In the genomic region with DNA sequence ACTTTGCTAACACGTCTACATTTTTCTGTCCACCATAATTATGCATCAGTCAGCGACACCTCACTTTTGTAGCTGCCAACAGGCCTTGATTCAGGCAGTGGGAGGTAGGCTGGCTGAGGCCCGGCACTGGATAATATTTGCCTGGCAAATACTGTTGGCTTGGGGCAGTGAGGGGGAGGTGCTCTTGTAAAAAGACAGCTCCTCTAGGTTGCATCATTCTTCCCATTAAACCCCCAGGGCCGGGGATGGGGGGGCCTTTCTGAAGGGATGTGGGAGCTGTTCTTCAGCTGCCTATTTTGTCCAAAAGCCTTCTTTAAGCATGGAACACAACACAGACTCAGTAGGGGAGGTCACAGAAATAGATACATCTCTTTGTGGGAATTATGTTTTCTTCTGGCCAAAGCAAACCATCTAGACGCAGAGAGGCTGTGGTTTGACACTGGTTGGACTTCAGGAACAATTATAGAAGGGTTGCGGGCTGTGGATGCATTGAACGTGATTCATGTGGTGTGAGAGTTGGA, we compare ENCODE assay signal across 1 cellular context.
TF ChIP-seq lines count a peak whose summit lies in the region.

No MANE protein-coding gene starts in this region.

TF ChIP-seq in GM23338, 12 proteins besides CTCF, POLR2A, EP300 and RAD21 (continued from another document):
- TF ChIP-seq, protein P1, sequence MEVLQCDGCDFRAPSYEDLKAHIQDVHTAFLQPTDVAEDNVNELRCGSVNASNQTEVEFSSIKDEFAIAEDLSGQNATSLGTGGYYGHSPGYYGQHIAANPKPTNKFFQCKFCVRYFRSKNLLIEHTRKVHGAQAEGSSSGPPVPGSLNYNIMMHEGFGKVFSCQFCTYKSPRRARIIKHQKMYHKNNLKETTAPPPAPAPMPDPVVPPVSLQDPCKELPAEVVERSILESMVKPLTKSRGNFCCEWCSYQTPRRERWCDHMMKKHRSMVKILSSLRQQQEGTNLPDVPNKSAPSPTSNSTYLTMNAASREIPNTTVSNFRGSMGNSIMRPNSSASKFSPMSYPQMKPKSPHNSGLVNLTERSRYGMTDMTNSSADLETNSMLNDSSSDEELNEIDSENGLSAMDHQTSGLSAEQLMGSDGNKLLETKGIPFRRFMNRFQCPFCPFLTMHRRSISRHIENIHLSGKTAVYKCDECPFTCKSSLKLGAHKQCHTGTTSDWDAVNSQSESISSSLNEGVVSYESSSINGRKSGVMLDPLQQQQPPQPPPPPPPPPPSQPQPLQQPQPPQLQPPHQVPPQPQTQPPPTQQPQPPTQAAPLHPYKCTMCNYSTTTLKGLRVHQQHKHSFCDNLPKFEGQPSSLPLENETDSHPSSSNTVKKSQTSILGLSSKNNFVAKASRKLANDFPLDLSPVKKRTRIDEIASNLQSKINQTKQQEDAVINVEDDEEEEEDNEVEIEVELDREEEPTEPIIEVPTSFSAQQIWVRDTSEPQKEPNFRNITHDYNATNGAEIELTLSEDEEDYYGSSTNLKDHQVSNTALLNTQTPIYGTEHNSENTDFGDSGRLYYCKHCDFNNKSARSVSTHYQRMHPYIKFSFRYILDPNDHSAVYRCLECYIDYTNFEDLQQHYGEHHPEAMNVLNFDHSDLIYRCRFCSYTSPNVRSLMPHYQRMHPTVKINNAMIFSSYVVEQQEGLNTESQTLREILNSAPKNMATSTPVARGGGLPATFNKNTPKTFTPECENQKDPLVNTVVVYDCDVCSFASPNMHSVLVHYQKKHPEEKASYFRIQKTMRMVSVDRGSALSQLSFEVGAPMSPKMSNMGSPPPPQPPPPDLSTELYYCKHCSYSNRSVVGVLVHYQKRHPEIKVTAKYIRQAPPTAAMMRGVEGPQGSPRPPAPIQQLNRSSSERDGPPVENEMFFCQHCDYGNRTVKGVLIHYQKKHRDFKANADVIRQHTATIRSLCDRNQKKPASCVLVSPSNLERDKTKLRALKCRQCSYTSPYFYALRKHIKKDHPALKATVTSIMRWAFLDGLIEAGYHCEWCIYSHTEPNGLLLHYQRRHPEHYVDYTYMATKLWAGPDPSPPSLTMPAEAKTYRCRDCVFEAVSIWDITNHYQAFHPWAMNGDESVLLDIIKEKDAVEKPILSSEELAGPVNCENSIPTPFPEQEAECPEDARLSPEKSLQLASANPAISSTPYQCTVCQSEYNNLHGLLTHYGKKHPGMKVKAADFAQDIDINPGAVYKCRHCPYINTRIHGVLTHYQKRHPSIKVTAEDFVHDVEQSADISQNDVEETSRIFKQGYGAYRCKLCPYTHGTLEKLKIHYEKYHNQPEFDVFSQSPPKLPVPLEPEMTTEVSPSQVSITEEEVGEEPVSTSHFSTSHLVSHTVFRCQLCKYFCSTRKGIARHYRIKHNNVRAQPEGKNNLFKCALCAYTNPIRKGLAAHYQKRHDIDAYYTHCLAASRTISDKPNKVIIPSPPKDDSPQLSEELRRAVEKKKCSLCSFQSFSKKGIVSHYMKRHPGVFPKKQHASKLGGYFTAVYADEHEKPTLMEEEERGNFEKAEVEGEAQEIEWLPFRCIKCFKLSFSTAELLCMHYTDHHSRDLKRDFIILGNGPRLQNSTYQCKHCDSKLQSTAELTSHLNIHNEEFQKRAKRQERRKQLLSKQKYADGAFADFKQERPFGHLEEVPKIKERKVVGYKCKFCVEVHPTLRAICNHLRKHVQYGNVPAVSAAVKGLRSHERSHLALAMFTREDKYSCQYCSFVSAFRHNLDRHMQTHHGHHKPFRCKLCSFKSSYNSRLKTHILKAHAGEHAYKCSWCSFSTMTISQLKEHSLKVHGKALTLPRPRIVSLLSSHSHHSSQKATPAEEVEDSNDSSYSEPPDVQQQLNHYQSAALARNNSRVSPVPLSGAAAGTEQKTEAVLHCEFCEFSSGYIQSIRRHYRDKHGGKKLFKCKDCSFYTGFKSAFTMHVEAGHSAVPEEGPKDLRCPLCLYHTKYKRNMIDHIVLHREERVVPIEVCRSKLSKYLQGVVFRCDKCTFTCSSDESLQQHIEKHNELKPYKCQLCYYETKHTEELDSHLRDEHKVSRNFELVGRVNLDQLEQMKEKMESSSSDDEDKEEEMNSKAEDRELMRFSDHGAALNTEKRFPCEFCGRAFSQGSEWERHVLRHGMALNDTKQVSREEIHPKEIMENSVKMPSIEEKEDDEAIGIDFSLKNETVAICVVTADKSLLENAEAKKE (CRISPR knock-in tag; IDR thresholded peaks at IDR 0.05): no peak
- no peak for TF ChIP-seq JUNB (IDR thresholded peaks at IDR 0.05; ENCODE audit: unreplicated experiment)
- TF ChIP-seq ZNF331 (CRISPR knock-in tag; IDR thresholded peaks at IDR 0.05; ENCODE audit: low read depth): no peak
- TF ChIP-seq, protein P2, sequence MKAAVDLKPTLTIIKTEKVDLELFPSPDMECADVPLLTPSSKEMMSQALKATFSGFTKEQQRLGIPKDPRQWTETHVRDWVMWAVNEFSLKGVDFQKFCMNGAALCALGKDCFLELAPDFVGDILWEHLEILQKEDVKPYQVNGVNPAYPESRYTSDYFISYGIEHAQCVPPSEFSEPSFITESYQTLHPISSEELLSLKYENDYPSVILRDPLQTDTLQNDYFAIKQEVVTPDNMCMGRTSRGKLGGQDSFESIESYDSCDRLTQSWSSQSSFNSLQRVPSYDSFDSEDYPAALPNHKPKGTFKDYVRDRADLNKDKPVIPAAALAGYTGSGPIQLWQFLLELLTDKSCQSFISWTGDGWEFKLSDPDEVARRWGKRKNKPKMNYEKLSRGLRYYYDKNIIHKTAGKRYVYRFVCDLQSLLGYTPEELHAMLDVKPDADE (IDR thresholded peaks at IDR 0.05): no peak
- no peak for TF ChIP-seq ZNF114 (CRISPR knock-in tag; IDR thresholded peaks at IDR 0.05)
- TF ChIP-seq STAT1 (IDR thresholded peaks at IDR 0.05; ENCODE audit: unreplicated experiment): no peak
- no peak for TF ChIP-seq EZH2 (IDR thresholded peaks at IDR 0.05; ENCODE audit: low read depth, unreplicated experiment)
- TF ChIP-seq POLR2AphosphoS5 (IDR thresholded peaks at IDR 0.05; ENCODE audit: low read depth): no peak
- no peak for TF ChIP-seq CREB1 (CRISPR knock-in tag; IDR thresholded peaks at IDR 0.05; ENCODE audit: low read depth)
- TF ChIP-seq EZH2phosphoT487 (IDR thresholded peaks at IDR 0.05; ENCODE audit: unreplicated experiment): no peak
- TF ChIP-seq, protein P3, sequence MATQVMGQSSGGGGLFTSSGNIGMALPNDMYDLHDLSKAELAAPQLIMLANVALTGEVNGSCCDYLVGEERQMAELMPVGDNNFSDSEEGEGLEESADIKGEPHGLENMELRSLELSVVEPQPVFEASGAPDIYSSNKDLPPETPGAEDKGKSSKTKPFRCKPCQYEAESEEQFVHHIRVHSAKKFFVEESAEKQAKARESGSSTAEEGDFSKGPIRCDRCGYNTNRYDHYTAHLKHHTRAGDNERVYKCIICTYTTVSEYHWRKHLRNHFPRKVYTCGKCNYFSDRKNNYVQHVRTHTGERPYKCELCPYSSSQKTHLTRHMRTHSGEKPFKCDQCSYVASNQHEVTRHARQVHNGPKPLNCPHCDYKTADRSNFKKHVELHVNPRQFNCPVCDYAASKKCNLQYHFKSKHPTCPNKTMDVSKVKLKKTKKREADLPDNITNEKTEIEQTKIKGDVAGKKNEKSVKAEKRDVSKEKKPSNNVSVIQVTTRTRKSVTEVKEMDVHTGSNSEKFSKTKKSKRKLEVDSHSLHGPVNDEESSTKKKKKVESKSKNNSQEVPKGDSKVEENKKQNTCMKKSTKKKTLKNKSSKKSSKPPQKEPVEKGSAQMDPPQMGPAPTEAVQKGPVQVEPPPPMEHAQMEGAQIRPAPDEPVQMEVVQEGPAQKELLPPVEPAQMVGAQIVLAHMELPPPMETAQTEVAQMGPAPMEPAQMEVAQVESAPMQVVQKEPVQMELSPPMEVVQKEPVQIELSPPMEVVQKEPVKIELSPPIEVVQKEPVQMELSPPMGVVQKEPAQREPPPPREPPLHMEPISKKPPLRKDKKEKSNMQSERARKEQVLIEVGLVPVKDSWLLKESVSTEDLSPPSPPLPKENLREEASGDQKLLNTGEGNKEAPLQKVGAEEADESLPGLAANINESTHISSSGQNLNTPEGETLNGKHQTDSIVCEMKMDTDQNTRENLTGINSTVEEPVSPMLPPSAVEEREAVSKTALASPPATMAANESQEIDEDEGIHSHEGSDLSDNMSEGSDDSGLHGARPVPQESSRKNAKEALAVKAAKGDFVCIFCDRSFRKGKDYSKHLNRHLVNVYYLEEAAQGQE (IDR thresholded peaks at IDR 0.05; ENCODE audit: unreplicated experiment): no peak
TF ChIP-seq in GM23338: peak in this region for 0.
